ENCODE assay signal across 1 cellular context in genomic region chr17:72761431-72761830, GRCh38.
A peak's percentile ranks its signal among the peaks of the same experiment; 100 is the strongest.
TF ChIP-seq lines count a peak whose summit lies in the region.

No MANE protein-coding gene starts in this region.

TF ChIP-seq in K562, 482 proteins besides CTCF, POLR2A, EP300 and RAD21 (continued from another document and continues in another):
- TF ChIP-seq ELK3 (CRISPR knock-in tag; IDR thresholded peaks at IDR 0.05): no peak
- no peak for TF ChIP-seq HIVEP1 (CRISPR knock-in tag; IDR thresholded peaks at IDR 0.05)
- TF ChIP-seq RAD51 (IDR thresholded peaks at IDR 0.05; ENCODE audit: borderline replicate concordance, low read depth): no peak
- no peak for TF ChIP-seq ZSCAN32 (CRISPR knock-in tag; IDR thresholded peaks at IDR 0.05)
- TF ChIP-seq SP2 (IDR thresholded peaks at IDR 0.05; ENCODE audit: extremely low read depth, low read depth, low read length, poor library complexity, severe bottlenecking): no peak
- TF ChIP-seq RBM22 (IDR thresholded peaks at IDR 0.05; ENCODE audit: low read depth, low read length, poor library complexity, severe bottlenecking): no peak
- peak; percentile 90 for TF ChIP-seq ARID1B (IDR thresholded peaks at IDR 0.05)
- TF ChIP-seq NEUROD1 (IDR thresholded peaks at IDR 0.05; ENCODE audit: borderline replicate concordance, low read depth, low read length, partially characterized antibody): no peak
- TF ChIP-seq HNRNPLL (IDR thresholded peaks at IDR 0.05; ENCODE audit: low read depth, low read length, poor library complexity, severe bottlenecking): no peak
- no peak for TF ChIP-seq U2AF1 (optimal IDR thresholded peaks at IDR 0.05; ENCODE audit: low read depth, low read length)
- 0 out of 2 replicates have a peak, but pooled peaks have one; percentile 36 for TF ChIP-seq LEF1 (IDR thresholded peaks at IDR 0.05)
- TF ChIP-seq PKNOX1 (IDR thresholded peaks at IDR 0.05): peak; percentile 71
- TF ChIP-seq EZH2 (IDR thresholded peaks at IDR 0.05; ENCODE audit: borderline replicate concordance, low read depth, low read length): no peak
- TF ChIP-seq ZNF282 (CRISPR knock-in tag; IDR thresholded peaks at IDR 0.05): no peak
- TF ChIP-seq PML (IDR thresholded peaks at IDR 0.05; ENCODE audit: low read length): peak; percentile 63; the same call in 1 of the 2 replicates
- TF ChIP-seq GABPB2 (CRISPR knock-in tag; conservative IDR thresholded peaks at IDR 0.05): no peak
- no peak for TF ChIP-seq TEAD1 (CRISPR knock-in tag; IDR thresholded peaks at IDR 0.05)
- no peak for TF ChIP-seq NFIX (CRISPR knock-in tag; IDR thresholded peaks at IDR 0.05; ENCODE audit: low read depth)
- TF ChIP-seq ZNF695 (CRISPR knock-in tag; IDR thresholded peaks at IDR 0.05): no peak
- no peak for TF ChIP-seq HDAC8 (tag; IDR thresholded peaks at IDR 0.05)
- no peak for TF ChIP-seq KHSRP (IDR thresholded peaks at IDR 0.05)
- TF ChIP-seq SOX6 (IDR thresholded peaks at IDR 0.05): peak; percentile 59
- TF ChIP-seq ZNF77 (CRISPR knock-in tag; IDR thresholded peaks at IDR 0.05): no peak
- no peak for TF ChIP-seq LCOR (CRISPR knock-in tag; IDR thresholded peaks at IDR 0.05)
- peak; percentile 77 for TF ChIP-seq SMARCA4 (IDR thresholded peaks at IDR 0.05)
- no peak for TF ChIP-seq ZNF165 (CRISPR knock-in tag; IDR thresholded peaks at IDR 0.05; ENCODE audit: borderline replicate concordance)
- TF ChIP-seq U2AF2 (optimal IDR thresholded peaks at IDR 0.05; ENCODE audit: low read depth, low read length): no peak
- TF ChIP-seq TGIF2 (CRISPR knock-in tag; IDR thresholded peaks at IDR 0.05): no peak
- TF ChIP-seq SP1 (CRISPR knock-in tag; IDR thresholded peaks at IDR 0.05): no peak
- no peak for TF ChIP-seq MECOM (CRISPR knock-in tag; IDR thresholded peaks at IDR 0.05)
- TF ChIP-seq NR0B1 (IDR thresholded peaks at IDR 0.05; ENCODE audit: partially characterized antibody): no peak
- no peak for TF ChIP-seq ARID3A (IDR thresholded peaks at IDR 0.05; ENCODE audit: borderline replicate concordance, low read depth, low read length)
- no peak for TF ChIP-seq TCFL5 (CRISPR knock-in tag; conservative IDR thresholded peaks at IDR 0.05)
- no peak for TF ChIP-seq POLR2G (IDR thresholded peaks at IDR 0.05; ENCODE audit: low read depth, low read length)
- TF ChIP-seq MITF (IDR thresholded peaks at IDR 0.05): no peak
- TF ChIP-seq HDAC1 (IDR thresholded peaks at IDR 0.05): no peak
- no peak for TF ChIP-seq KDM5B (IDR thresholded peaks at IDR 0.05; ENCODE audit: insufficient replicate concordance, low read depth, low read length)
- TF ChIP-seq POLR3G (IDR thresholded peaks at IDR 0.05; ENCODE audit: extremely low read depth, insufficient read length, insufficient replicate concordance): no peak
- TF ChIP-seq ZNF57 (CRISPR knock-in tag; IDR thresholded peaks at IDR 0.05): no peak
- TF ChIP-seq SMARCC2 (IDR thresholded peaks at IDR 0.05; ENCODE audit: low read depth): 0 out of 2 replicates have a peak, but pooled peaks have one; percentile 28
- TF ChIP-seq FOXM1 (IDR thresholded peaks at IDR 0.05; ENCODE audit: low read depth): peak; percentile 66; the same call in 1 of the 2 replicates
- no peak for TF ChIP-seq FOXM1 (CRISPR knock-in tag; IDR thresholded peaks at IDR 0.05; ENCODE audit: low read depth)
- TF ChIP-seq DLX4 (CRISPR knock-in tag; IDR thresholded peaks at IDR 0.05): no peak
- no peak for TF ChIP-seq SIRT6 (IDR thresholded peaks at IDR 0.05; ENCODE audit: low read depth, low read length)
- no peak for TF ChIP-seq SAP30 (IDR thresholded peaks at IDR 0.05; ENCODE audit: borderline replicate concordance, insufficient read depth, low read depth, low read length, poor library complexity, severe bottlenecking)
- no peak for TF ChIP-seq BRD9 (IDR thresholded peaks at IDR 0.05; ENCODE audit: low read depth, partially characterized antibody)
- TF ChIP-seq ZNF449 (CRISPR knock-in tag; IDR thresholded peaks at IDR 0.05): no peak
- TF ChIP-seq RCOR1 (IDR thresholded peaks at IDR 0.05; ENCODE audit: borderline replicate concordance in 1 of 2, low read depth in 2 of 2, low read length in 2 of 2): peak in 1 of 2 experiments; percentile 65; a peak in 1 of 4 replicates
- no peak for TF ChIP-seq ZBTB49 (CRISPR knock-in tag; IDR thresholded peaks at IDR 0.05; ENCODE audit: borderline replicate concordance)
- no peak for TF ChIP-seq ZBTB17 (CRISPR knock-in tag; IDR thresholded peaks at IDR 0.05)
- TF ChIP-seq RBBP5 (IDR thresholded peaks at IDR 0.05; ENCODE audit: borderline replicate concordance, insufficient read depth, low read length, poor library complexity, severe bottlenecking): no peak
- TF ChIP-seq ZKSCAN8 (CRISPR knock-in tag; IDR thresholded peaks at IDR 0.05): no peak
- no peak for TF ChIP-seq ZNF512 (tag; IDR thresholded peaks at IDR 0.05)
- no peak for TF ChIP-seq ZNF253 (CRISPR knock-in tag; conservative IDR thresholded peaks at IDR 0.05)
- no peak for TF ChIP-seq GABPA (tag; conservative IDR thresholded peaks at IDR 0.05; ENCODE audit: low read depth)
- peak; percentile 84 for TF ChIP-seq TAL1 (IDR thresholded peaks at IDR 0.05)
- no peak for TF ChIP-seq ETS2 (tag; IDR thresholded peaks at IDR 0.05; ENCODE audit: borderline replicate concordance, poor library complexity, severe bottlenecking)
- TF ChIP-seq SRSF9 (IDR thresholded peaks at IDR 0.05; ENCODE audit: borderline replicate concordance, low read depth, low read length): no peak
- no peak for TF ChIP-seq SRSF3 (IDR thresholded peaks at IDR 0.05; ENCODE audit: insufficient read depth, low read length)
- no peak for TF ChIP-seq NKRF (IDR thresholded peaks at IDR 0.05; ENCODE audit: borderline replicate concordance)
- TF ChIP-seq CSDE1 (IDR thresholded peaks at IDR 0.05): no peak
- no peak for TF ChIP-seq ZNF174 (CRISPR knock-in tag; IDR thresholded peaks at IDR 0.05)
- no peak for TF ChIP-seq SETDB1 (IDR thresholded peaks at IDR 0.05; ENCODE audit: low read length)
- no peak for TF ChIP-seq SMAD1 (IDR thresholded peaks at IDR 0.05; ENCODE audit: low read depth, low read length, partially characterized antibody)
- TF ChIP-seq MIER1 (IDR thresholded peaks at IDR 0.05; ENCODE audit: low read depth): no peak
